ENCODE assay signal across 1 cellular context in genomic region chr3:123105201-123106189, GRCh38.
TF ChIP-seq lines count a peak whose summit lies in the region.

No MANE protein-coding gene starts in this region.

TF ChIP-seq in GM12878, 131 proteins besides CTCF, POLR2A, EP300 and RAD21 (continued from another document):
- no peak for TF ChIP-seq PKNOX1 (IDR thresholded peaks at IDR 0.05)
- peak; percentile 94 for TF ChIP-seq IRF4 (IDR thresholded peaks at IDR 0.05; ENCODE audit: low read depth, low read length)
- no peak for TF ChIP-seq E2F8 (IDR thresholded peaks at IDR 0.05; ENCODE audit: low read depth, partially characterized antibody)
- no peak for TF ChIP-seq ZSCAN29 (IDR thresholded peaks at IDR 0.05)
- peak; percentile 89 for TF ChIP-seq SPI1 (IDR thresholded peaks at IDR 0.05; ENCODE audit: borderline replicate concordance, insufficient read depth, low read depth, low read length)
- TF ChIP-seq NRF1 (conservative IDR thresholded peaks at IDR 0.05; ENCODE audit: low read depth, low read length), result no peak
- no peak for TF ChIP-seq RFX5 (IDR thresholded peaks at IDR 0.05; ENCODE audit: low read depth, low read length)
